ENCODE assay signal across 22 cellular contexts in genomic region chr7:107644704-107645083, GRCh38. TPM values are rescaled to one million over a fixed set of nuclear protein-coding genes. Genes with fewer than 3 reads are reported as not detected.
A peak's percentile ranks its signal among the peaks of the same experiment; 100 is the strongest.
DNase-seq lines count a peak whose midpoint lies in the region; ATAC-seq and TF ChIP-seq lines count a peak whose summit lies in the region.
"Had no signal": no experiment of that assay in that cellular context is flagged by ENCODE, and none has a peak within 500 bp of the region (broad histone marks: within the 10 kb centered on the region; RNA-seq: fewer than 3 reads in every experiment).

No MANE protein-coding gene starts in this region.

- H3K4me3 ChIP-seq in GM23248 (peak overlapping the region; percentile 40), dorsolateral prefrontal cortex (no peak overlapping the region), fibroblast of villous mesenchyme (ENCODE audit: low read depth, low read length) (no peak overlapping the region), retinal pigment epithelial cell (ENCODE audit: low read length) (no peak overlapping the region)
- H3K4me3 ChIP-seq: K562 had no signal

- no peaks in the 10 kb centered on the region for H3K79me2 ChIP-seq in GM23248 (ENCODE audit: insufficient read depth)

- H3K4me1 Mint-ChIP-seq in natural killer cell, result peaks cover 5% of the 10 kb centered on the region in 2 donors

- H3K27ac Mint-ChIP-seq in natural killer cell, result no peak overlapping the region
- H3K27ac Mint-ChIP-seq: CD4-positive, alpha-beta T cell had no signal

- no peaks in the 10 kb centered on the region for H3K27me3 ChIP-seq in GM23248 (replicated peaks; ENCODE audit: insufficient read depth)
- no peaks in the 10 kb centered on the region for H3K27me3 ChIP-seq in dorsolateral prefrontal cortex

- H3K9me2 ChIP-seq in GM23248 (ENCODE audit: insufficient read depth), result no peaks in the 10 kb centered on the region
- H3K9me2 ChIP-seq: SK-N-SH had no signal

- ATAC-seq in natural killer cell, result no peak
- no peak for ATAC-seq in GM19397 (IDR thresholded peaks at IDR 0.05; ENCODE audit: unreplicated experiment)
- ATAC-seq: HCT116, K562, PC-3 had no signal

- no peaks in the 10 kb centered on the region for H4K20me1 ChIP-seq in GM23248 (ENCODE audit: insufficient read depth)

- H3K9me3 ChIP-seq in GM23248 (ENCODE audit: low read depth), result no peaks in the 10 kb centered on the region
- H3K9me3 ChIP-seq: Caco-2, SK-N-SH had no signal

- DNase-seq in GM23248 (peak; percentile 53), dorsolateral prefrontal cortex (no peak), fibroblast of villous mesenchyme (ENCODE audit: low read depth) (peak; percentile 26), retinal pigment epithelial cell (ENCODE audit: low read depth) (peak; percentile 35), natural killer cell (no peak), NCI-H1105 (lab: John Stamatoyannopoulos, UW) (no peak)
- no peak for DNase-seq in activated CD4-positive, alpha-beta T cell treated with anti-CD3 and anti-CD28 coated beads for 1 hour
- DNase-seq: Caco-2; CD4-positive, alpha-beta T cell; DMS153; GDM1; GOT3; NCI-H1930; NCI-H226; NCI-H526; PC-3; RPMI8226; SHP77 treated with DMSO at 0.1 percent for 48 hours; SK-N-SH had no signal

- intact Hi-C loops in dorsolateral prefrontal cortex (cut with DNase I) (no loop called here), natural killer cell (cut with micrococcal nuclease) (no loop called here)

- in situ Hi-C loops in GM23248 (cut with MboI), result no loop called here

- H3K36me3 Mint-ChIP-seq in natural killer cell, result no peaks in the 10 kb centered on the region

- H3K36me3 ChIP-seq in GM23248 (ENCODE audit: low read depth), result no peaks in the 10 kb centered on the region

- TF ChIP-seq CTCF in dorsolateral prefrontal cortex (IDR thresholded peaks at IDR 0.05 in 54 of 56, conservative IDR thresholded peaks at IDR 0.05 in 2 of 56; ENCODE audit: low read depth in 1 of 56, partially characterized antibody in 56 of 56) (no peak), fibroblast of villous mesenchyme (IDR thresholded peaks at IDR 0.05; ENCODE audit: insufficient read depth, low read depth, low read length) (no peak), retinal pigment epithelial cell (conservative IDR thresholded peaks at IDR 0.05; ENCODE audit: low read depth, low read length) (no peak), natural killer cell (IDR thresholded peaks at IDR 0.05) (no peak)

- WGBS in GM23248 (ENCODE audit: low coverage in 1 of 2, low lambda C conversion rate in 2 of 2, missing lambda C conversion rate in 2 of 2), 2 experiments, result 9 to 15% methylated on average over 3 of the region's 3 CpGs

- H2AFZ ChIP-seq in GM23248, result peak overlapping the region; percentile 31

- H3F3A ChIP-seq in GM23248 (ENCODE audit: insufficient read depth), result peaks cover 15% of the 10 kb centered on the region

- peak overlapping the region; percentile 49 for H3K4me2 ChIP-seq in GM23248 (ENCODE audit: unreplicated experiment)
- H3K4me2 ChIP-seq: SK-N-SH had no signal

- peaks cover 0 to 2% of the 10 kb centered on the region in 2 donors for H3K9me3 Mint-ChIP-seq in natural killer cell
- H3K9me3 Mint-ChIP-seq: CD4-positive, alpha-beta T cell had no signal

- H3K4me3 Mint-ChIP-seq in natural killer cell, result no peak overlapping the region
- H3K4me3 Mint-ChIP-seq: CD4-positive, alpha-beta T cell had no signal

- H3K9ac ChIP-seq in GM23248, result no peak overlapping the region
- H3K9ac ChIP-seq: SK-N-SH had no signal

- H3K27ac ChIP-seq in GM23248, result peak overlapping the region; percentile 13; the same call in 1 of the 2 replicates
- H3K27ac ChIP-seq in dorsolateral prefrontal cortex, result peak overlapping the region in 38 of 59 donors; percentile 21 to 82 (median 64)

- peaks cover 25% of the 10 kb centered on the region for H3K4me1 ChIP-seq in GM23248 (ENCODE audit: insufficient read depth)
- H3K4me1 ChIP-seq: Caco-2 had no signal

- H3K27me3 Mint-ChIP-seq in natural killer cell (ENCODE audit: low read depth in 2 of 2), result peaks cover 0 to 7% of the 10 kb centered on the region in 2 donors

RNA-seq across cellular contexts. Expression of gene SLC26A4, which starts 15.9 kb away (rescaled TPM):
- 0.25 and 0.43 TPM in 2 replicates for total RNA-seq in GM23248 (2014; rRNA removed; shearing (Covaris generic))
- polyA plus RNA-seq in GM23248 (2016; fragmentation: Nextera tagmentation; extraction: Ambion mirVana), result 0.10 and 0.24 TPM in 2 replicates
- 10 to 100 TPM in 74 of 120 experiments, 1 to 10 TPM in 46; 3.9 to 24.3 (median 11.0) TPM for total RNA-seq in dorsolateral prefrontal cortex
- under 0.01 and 0.32 TPM in 2 replicates for total RNA-seq in fibroblast of villous mesenchyme
- total RNA-seq in natural killer cell, result under 1 TPM in 1 of 3 donors, not detected in 2; 0.45 TPM
- total RNA-seq: Caco-2; CD4-positive, alpha-beta T cell; PC-3 had no signal

Comparison
In these comparisons a context has a peak if more than half of its experiments do, and no peak if none do; other contexts are left out.
1. DNase-seq: peak in GM23248 (single experiment), fibroblast of villous mesenchyme (single experiment) and retinal pigment epithelial cell (single experiment); none in dorsolateral prefrontal cortex (0 of 10), activated CD4-positive, alpha-beta T cell treated with anti-CD3 and anti-CD28 coated beads for 1 hour (single experiment), natural killer cell (single experiment) and NCI-H1105 (single experiment).